1 cellular context compared by ENCODE assay signal in genomic region chr20:48923149-48923718, GRCh38.
A peak's percentile ranks its signal among the peaks of the same experiment; 100 is the strongest.
TF ChIP-seq lines count a peak whose summit lies in the region.

No MANE protein-coding gene starts in this region.

TF ChIP-seq in HepG2, 621 proteins besides CTCF, POLR2A, EP300 and RAD21 (continued from another document and continues in another):
- TF ChIP-seq ZNF142 (CRISPR knock-in tag; IDR thresholded peaks at IDR 0.05) (no peak), ZNF30 (CRISPR knock-in tag; IDR thresholded peaks at IDR 0.05) (no peak), MAZ (IDR thresholded peaks at IDR 0.05; ENCODE audit: borderline replicate concordance, low read depth, low read length) (no peak), MAZ (CRISPR knock-in tag; IDR thresholded peaks at IDR 0.05; ENCODE audit: low read depth) (peak; percentile 66; the same call in 1 of the 2 replicates), ZNF784 (CRISPR knock-in tag; IDR thresholded peaks at IDR 0.05; ENCODE audit: borderline replicate concordance) (no peak), TRIM24 (CRISPR knock-in tag; IDR thresholded peaks at IDR 0.05) (no peak), BORCS8-MEF2B (CRISPR knock-in tag; IDR thresholded peaks at IDR 0.05) (no peak), ZBTB3 (CRISPR knock-in tag; IDR thresholded peaks at IDR 0.05; ENCODE audit: borderline replicate concordance, low read depth) (no peak), FOXO4 (CRISPR knock-in tag; conservative IDR thresholded peaks at IDR 0.05) (no peak), ZNF292 (CRISPR knock-in tag; IDR thresholded peaks at IDR 0.05; ENCODE audit: borderline replicate concordance, low read depth) (no peak), ZBTB25 (CRISPR knock-in tag; IDR thresholded peaks at IDR 0.05) (peak; percentile 86), ZNF83 (CRISPR knock-in tag; IDR thresholded peaks at IDR 0.05; ENCODE audit: borderline replicate concordance) (no peak), ZNF703 (CRISPR knock-in tag; IDR thresholded peaks at IDR 0.05; ENCODE audit: borderline replicate concordance) (no peak), KLF11 (CRISPR knock-in tag; IDR thresholded peaks at IDR 0.05) (0 out of 2 replicates have a peak, but pooled peaks have one; percentile 27), PATZ1 (CRISPR knock-in tag; IDR thresholded peaks at IDR 0.05) (peak; percentile 44; the same call in 1 of the 2 replicates), HNRNPH1 (optimal IDR thresholded peaks at IDR 0.05; ENCODE audit: low read depth, low read length) (no peak), MED13 (CRISPR knock-in tag; IDR thresholded peaks at IDR 0.05) (no peak), PRPF4 (IDR thresholded peaks at IDR 0.05; ENCODE audit: low read depth, low read length, poor library complexity, severe bottlenecking) (no peak), SP4 (CRISPR knock-in tag; IDR thresholded peaks at IDR 0.05) (no peak), ATF7 (IDR thresholded peaks at IDR 0.05) (no peak), ATF7 (CRISPR knock-in tag; IDR thresholded peaks at IDR 0.05) (no peak), ZBTB42 (CRISPR knock-in tag; IDR thresholded peaks at IDR 0.05) (no peak), MIXL1 (CRISPR knock-in tag; IDR thresholded peaks at IDR 0.05) (0 out of 2 replicates have a peak, but pooled peaks have one; percentile 16), TCF7L2 (IDR thresholded peaks at IDR 0.05; ENCODE audit: low read depth, low read length) (no peak), ZUFSP (CRISPR knock-in tag; IDR thresholded peaks at IDR 0.05; ENCODE audit: borderline replicate concordance) (no peak), ZNF260 (CRISPR knock-in tag; IDR thresholded peaks at IDR 0.05; ENCODE audit: borderline replicate concordance, low read depth) (no peak), ZMYM2 (CRISPR knock-in tag; IDR thresholded peaks at IDR 0.05) (no peak)
- TF ChIP-seq, protein P1, sequence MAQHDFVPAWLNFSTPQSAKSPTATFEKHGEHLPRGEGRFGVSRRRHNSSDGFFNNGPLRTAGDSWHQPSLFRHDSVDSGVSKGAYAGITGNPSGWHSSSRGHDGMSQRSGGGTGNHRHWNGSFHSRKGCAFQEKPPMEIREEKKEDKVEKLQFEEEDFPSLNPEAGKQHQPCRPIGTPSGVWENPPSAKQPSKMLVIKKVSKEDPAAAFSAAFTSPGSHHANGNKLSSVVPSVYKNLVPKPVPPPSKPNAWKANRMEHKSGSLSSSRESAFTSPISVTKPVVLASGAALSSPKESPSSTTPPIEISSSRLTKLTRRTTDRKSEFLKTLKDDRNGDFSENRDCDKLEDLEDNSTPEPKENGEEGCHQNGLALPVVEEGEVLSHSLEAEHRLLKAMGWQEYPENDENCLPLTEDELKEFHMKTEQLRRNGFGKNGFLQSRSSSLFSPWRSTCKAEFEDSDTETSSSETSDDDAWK (CRISPR knock-in tag; IDR thresholded peaks at IDR 0.05), result no peak
- TF ChIP-seq, protein P2, sequence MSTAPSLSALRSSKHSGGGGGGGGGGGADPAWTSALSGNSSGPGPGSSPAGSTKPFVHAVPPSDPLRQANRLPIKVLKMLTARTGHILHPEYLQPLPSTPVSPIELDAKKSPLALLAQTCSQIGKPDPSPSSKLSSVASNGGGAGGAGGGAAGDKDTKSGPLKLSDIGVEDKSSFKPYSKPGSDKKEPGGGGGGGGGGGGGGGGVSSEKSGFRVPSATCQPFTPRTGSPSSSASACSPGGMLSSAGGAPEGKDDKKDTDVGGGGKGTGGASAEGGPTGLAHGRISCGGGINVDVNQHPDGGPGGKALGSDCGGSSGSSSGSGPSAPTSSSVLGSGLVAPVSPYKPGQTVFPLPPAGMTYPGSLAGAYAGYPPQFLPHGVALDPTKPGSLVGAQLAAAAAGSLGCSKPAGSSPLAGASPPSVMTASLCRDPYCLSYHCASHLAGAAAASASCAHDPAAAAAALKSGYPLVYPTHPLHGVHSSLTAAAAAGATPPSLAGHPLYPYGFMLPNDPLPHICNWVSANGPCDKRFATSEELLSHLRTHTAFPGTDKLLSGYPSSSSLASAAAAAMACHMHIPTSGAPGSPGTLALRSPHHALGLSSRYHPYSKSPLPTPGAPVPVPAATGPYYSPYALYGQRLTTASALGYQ (CRISPR knock-in tag; IDR thresholded peaks at IDR 0.05), result no peak
- TF ChIP-seq, protein P3, sequence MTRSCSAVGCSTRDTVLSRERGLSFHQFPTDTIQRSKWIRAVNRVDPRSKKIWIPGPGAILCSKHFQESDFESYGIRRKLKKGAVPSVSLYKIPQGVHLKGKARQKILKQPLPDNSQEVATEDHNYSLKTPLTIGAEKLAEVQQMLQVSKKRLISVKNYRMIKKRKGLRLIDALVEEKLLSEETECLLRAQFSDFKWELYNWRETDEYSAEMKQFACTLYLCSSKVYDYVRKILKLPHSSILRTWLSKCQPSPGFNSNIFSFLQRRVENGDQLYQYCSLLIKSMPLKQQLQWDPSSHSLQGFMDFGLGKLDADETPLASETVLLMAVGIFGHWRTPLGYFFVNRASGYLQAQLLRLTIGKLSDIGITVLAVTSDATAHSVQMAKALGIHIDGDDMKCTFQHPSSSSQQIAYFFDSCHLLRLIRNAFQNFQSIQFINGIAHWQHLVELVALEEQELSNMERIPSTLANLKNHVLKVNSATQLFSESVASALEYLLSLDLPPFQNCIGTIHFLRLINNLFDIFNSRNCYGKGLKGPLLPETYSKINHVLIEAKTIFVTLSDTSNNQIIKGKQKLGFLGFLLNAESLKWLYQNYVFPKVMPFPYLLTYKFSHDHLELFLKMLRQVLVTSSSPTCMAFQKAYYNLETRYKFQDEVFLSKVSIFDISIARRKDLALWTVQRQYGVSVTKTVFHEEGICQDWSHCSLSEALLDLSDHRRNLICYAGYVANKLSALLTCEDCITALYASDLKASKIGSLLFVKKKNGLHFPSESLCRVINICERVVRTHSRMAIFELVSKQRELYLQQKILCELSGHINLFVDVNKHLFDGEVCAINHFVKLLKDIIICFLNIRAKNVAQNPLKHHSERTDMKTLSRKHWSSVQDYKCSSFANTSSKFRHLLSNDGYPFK (CRISPR knock-in tag; IDR thresholded peaks at IDR 0.05; ENCODE audit: borderline replicate concordance), result no peak
- TF ChIP-seq, protein P4, sequence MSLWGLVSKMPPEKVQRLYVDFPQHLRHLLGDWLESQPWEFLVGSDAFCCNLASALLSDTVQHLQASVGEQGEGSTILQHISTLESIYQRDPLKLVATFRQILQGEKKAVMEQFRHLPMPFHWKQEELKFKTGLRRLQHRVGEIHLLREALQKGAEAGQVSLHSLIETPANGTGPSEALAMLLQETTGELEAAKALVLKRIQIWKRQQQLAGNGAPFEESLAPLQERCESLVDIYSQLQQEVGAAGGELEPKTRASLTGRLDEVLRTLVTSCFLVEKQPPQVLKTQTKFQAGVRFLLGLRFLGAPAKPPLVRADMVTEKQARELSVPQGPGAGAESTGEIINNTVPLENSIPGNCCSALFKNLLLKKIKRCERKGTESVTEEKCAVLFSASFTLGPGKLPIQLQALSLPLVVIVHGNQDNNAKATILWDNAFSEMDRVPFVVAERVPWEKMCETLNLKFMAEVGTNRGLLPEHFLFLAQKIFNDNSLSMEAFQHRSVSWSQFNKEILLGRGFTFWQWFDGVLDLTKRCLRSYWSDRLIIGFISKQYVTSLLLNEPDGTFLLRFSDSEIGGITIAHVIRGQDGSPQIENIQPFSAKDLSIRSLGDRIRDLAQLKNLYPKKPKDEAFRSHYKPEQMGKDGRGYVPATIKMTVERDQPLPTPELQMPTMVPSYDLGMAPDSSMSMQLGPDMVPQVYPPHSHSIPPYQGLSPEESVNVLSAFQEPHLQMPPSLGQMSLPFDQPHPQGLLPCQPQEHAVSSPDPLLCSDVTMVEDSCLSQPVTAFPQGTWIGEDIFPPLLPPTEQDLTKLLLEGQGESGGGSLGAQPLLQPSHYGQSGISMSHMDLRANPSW (CRISPR knock-in tag; IDR thresholded peaks at IDR 0.05; ENCODE audit: borderline replicate concordance), result no peak
- TF ChIP-seq, protein P5, sequence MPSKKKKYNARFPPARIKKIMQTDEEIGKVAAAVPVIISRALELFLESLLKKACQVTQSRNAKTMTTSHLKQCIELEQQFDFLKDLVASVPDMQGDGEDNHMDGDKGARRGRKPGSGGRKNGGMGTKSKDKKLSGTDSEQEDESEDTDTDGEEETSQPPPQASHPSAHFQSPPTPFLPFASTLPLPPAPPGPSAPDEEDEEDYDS (CRISPR knock-in tag; IDR thresholded peaks at IDR 0.05), result peak; percentile 71; the same call in 1 of the 2 replicates
